ENCODE assay signal across 8 cellular contexts in genomic region chr6:138593100-138593877, GRCh38.
DNase-seq lines count a peak whose midpoint lies in the region; ATAC-seq and TF ChIP-seq lines count a peak whose summit lies in the region.

No MANE protein-coding gene starts in this region.

- DNase-seq in NB4 (ENCODE audit: low read depth), result peak; percentile 85
- peak; percentile 20 for DNase-seq in activated T-cell treated with anti-CD3 and anti-CD28 coated beads, Interleukin-2, amount 50 U/mL, for 1 hour
- DNase-seq in foreskin melanocyte, result peak; percentile 100
- peak in 1 of 2 donors; percentile 30 for DNase-seq in psoas muscle
- DNase-seq in NCI-H2107 treated with DMSO at 0.1 percent for 48 hours (lab: John Stamatoyannopoulos, UW; ENCODE audit: unreplicated experiment), result no peak
- DNase-seq in H7, result no peak

- no peak for TF ChIP-seq POLR2A in NB4 (IDR thresholded peaks at IDR 0.05; ENCODE audit: extremely low read depth, insufficient read length)

- no peak for TF ChIP-seq CTCF in NB4 (IDR thresholded peaks at IDR 0.05; ENCODE audit: low read depth, low read length)
- TF ChIP-seq CTCF in psoas muscle (IDR thresholded peaks at IDR 0.05), result no peak

- 21 to 33% (median 21%) methylated on average over 12 of the region's 12 CpGs for WGBS in psoas muscle, 3 donors

- ATAC-seq in GM18517 (IDR thresholded peaks at IDR 0.05; ENCODE audit: unreplicated experiment) (peak; percentile 73), HG02610 (IDR thresholded peaks at IDR 0.05; ENCODE audit: unreplicated experiment) (peak; percentile 89), psoas muscle (peak; percentile 68 to 79 (median 74))

- H3K9me3 ChIP-seq in psoas muscle, result no peaks in the 10 kb centered on the region

- H3K4me3 ChIP-seq in NB4 (ENCODE audit: low read depth, low read length) (peak overlapping the region; percentile 50), psoas muscle (no peak overlapping the region), H7 (ENCODE audit: insufficient read depth, low read depth, low read length) (no peak overlapping the region)

- no peaks in the 10 kb centered on the region for H3K4me1 ChIP-seq in psoas muscle

- no peaks in the 10 kb centered on the region for H3K27me3 ChIP-seq in psoas muscle (ENCODE audit: insufficient read depth in 3 of 3, low read length in 2 of 3)
- H3K27me3 ChIP-seq in H7 (ENCODE audit: control insufficient read depth, insufficient read depth, low read length), result no peaks in the 10 kb centered on the region

- H3K36me3 ChIP-seq in psoas muscle (ENCODE audit: insufficient read depth in 1 of 2, low read depth in 1 of 2), result no peaks in the 10 kb centered on the region
- no peaks in the 10 kb centered on the region for H3K36me3 ChIP-seq in H7 (replicated peaks; ENCODE audit: control insufficient read depth, insufficient read depth, low read length)

- intact Hi-C loops in psoas muscle (cut with DNase I), result loop anchor here (5.0 to 10.0 kb wide), 3 partner anchors 99 to 588 kb away; no protein-coding TSS in a partner anchor

- peak overlapping the region; percentile 68 for H3K27ac ChIP-seq in psoas muscle

Comparison
In these comparisons a context has a peak if more than half of its experiments do, and no peak if none do; other contexts are left out.
1. DNase-seq: peak in NB4 (single experiment), activated T-cell treated with anti-CD3 and anti-CD28 coated beads, Interleukin-2, amount 50 U/mL, for 1 hour (single experiment) and foreskin melanocyte (single experiment); none in NCI-H2107 treated with DMSO at 0.1 percent for 48 hours (single experiment) and H7 (single experiment).
2. Peak in every context shown above with its lines, with median percentiles within 50 percentile points of each other: ATAC-seq.